Comparison of ENCODE assay signal across 15 cellular contexts in the genomic region with DNA sequence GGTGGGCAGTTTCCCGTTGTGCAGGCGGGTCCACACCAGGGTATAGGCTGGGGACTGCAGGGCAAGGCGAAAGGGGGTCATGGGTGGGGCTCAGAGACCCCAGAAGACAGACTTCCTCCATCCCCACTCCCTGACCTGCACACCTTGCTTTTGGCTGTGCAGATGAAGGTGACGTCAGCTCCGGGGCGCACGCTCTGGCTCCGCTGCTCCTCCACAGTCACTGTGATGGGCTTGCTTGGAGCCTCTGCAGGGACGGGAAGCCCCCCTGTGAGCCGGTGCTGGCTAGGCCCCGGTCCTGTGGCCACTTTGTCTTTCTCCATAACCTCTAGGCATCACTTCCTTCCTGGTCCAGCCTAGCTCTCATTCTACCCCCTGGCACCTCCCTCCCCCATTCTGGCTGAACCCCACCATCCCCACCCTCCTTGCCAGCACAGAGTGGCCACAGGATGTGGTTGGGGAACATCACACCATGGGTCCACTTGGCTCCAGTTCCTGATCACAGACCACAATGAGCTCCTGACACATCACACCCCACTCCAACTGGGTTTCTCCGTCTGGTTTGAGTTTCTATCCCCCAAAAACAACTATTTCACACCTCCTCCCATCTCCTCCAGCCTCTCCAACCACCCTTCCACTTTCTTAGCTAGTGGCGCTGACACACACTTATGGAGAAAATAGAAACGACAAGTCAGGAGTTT. TPM values are rescaled to one million over a fixed set of nuclear protein-coding genes. Genes with fewer than 3 reads are reported as not detected.
A peak's percentile ranks its signal among the peaks of the same experiment; 100 is the strongest.
DNase-seq lines count a peak whose midpoint lies in the region; ATAC-seq and TF ChIP-seq lines count a peak whose summit lies in the region.
"Had no signal": no experiment of that assay in that cellular context is flagged by ENCODE, and none has a peak within 500 bp of the region (broad histone marks: within the 10 kb centered on the region; RNA-seq: fewer than 3 reads in every experiment).

No MANE protein-coding gene starts in this region.

- H3K4me2 ChIP-seq in osteoblast (ENCODE audit: insufficient read depth, low read length), result no peak overlapping the region

- no peaks in the 10 kb centered on the region for H3K27me3 ChIP-seq in duodenal mucosa (ENCODE audit: control insufficient read depth in 1 of 2, insufficient read depth in 2 of 2, low read length in 2 of 2)
- no peaks in the 10 kb centered on the region for H3K27me3 ChIP-seq in osteoblast (ENCODE audit: insufficient read depth, low read length)
- H3K27me3 ChIP-seq: ascending aorta, tibial artery had no signal

- DNase-seq in GM03348 (ENCODE audit: low spot score) (peak; percentile 74), NCI-H226 (peak; percentile 17), osteoblast (ENCODE audit: insufficient read length, low spot score, missing footprints) (peak; percentile 95), coronary artery (ENCODE audit: low spot score) (no peak), omental fat pad (ENCODE audit: low spot score) (no peak), NCI-H69 (lab: John Stamatoyannopoulos, UW) (no peak), NCI-H524 (lab: John Stamatoyannopoulos, UW) (no peak)
- DNase-seq: activated CD4-positive, alpha-beta T cell treated with anti-CD3 and anti-CD28 coated beads for 36 hours; Kasumi-1; lower lobe of right lung; stimulated activated CD4-positive, alpha-beta T cell treated with anti-CD3 and anti-CD28 coated beads, Interleukin-12 subunit alpha, Interleukin-12 subunit beta, amount 100 ng/mL, for 4 hours; tibial artery had no signal

- H2AFZ ChIP-seq in osteoblast (ENCODE audit: low read length), result no peak overlapping the region

- H3K9me3 ChIP-seq in duodenal mucosa (ENCODE audit: control insufficient read depth in 1 of 2, low read length in 2 of 2) (peaks cover 4% of the 10 kb centered on the region in 2 donors), osteoblast (ENCODE audit: low read depth, low read length) (no peaks in the 10 kb centered on the region)
- H3K9me3 ChIP-seq: ascending aorta, lower lobe of right lung, tibial artery had no signal

- H4K20me1 ChIP-seq in osteoblast (ENCODE audit: insufficient read depth, low read length), result peaks cover 58% of the 10 kb centered on the region

- H3K4me1 ChIP-seq in duodenal mucosa (ENCODE audit: control insufficient read depth in 1 of 2, insufficient read depth in 2 of 2, low read length in 2 of 2) (peaks cover 0 to 4% of the 10 kb centered on the region in 2 donors), osteoblast (ENCODE audit: insufficient read depth, low read length) (peaks cover 24% of the 10 kb centered on the region)
- H3K4me1 ChIP-seq: ascending aorta, lower lobe of right lung, tibial artery had no signal

- H3K36me3 ChIP-seq in duodenal mucosa (ENCODE audit: control insufficient read depth in 1 of 2, insufficient read depth in 2 of 2, low read length in 2 of 2) (peaks cover 39 to 75% of the 10 kb centered on the region in 2 donors), osteoblast (ENCODE audit: insufficient read depth, low read length) (peaks cover 86% of the 10 kb centered on the region)

- H3K4me3 ChIP-seq in duodenal mucosa (ENCODE audit: low read depth in 1 of 2, low read length in 2 of 2) (no peak overlapping the region), osteoblast (ENCODE audit: insufficient read depth, low read length) (no peak overlapping the region), coronary artery (no peak overlapping the region)
- H3K4me3 ChIP-seq: ascending aorta, lower lobe of right lung, tibial artery had no signal

- peak overlapping the region; percentile 3 for H3K27ac ChIP-seq in duodenal mucosa (ENCODE audit: low read depth, low read length)
- peak overlapping the region; percentile 74 for H3K27ac ChIP-seq in osteoblast (ENCODE audit: low read depth, low read length)
- peak overlapping the region in 1 of 2 donors; percentile 19 for H3K27ac ChIP-seq in coronary artery
- H3K27ac ChIP-seq: lower lobe of right lung had no signal

- peaks cover 3% of the 10 kb centered on the region for H3K79me2 ChIP-seq in osteoblast (ENCODE audit: insufficient read depth, low read length)

- H3K9ac ChIP-seq in duodenal mucosa (ENCODE audit: low read depth in 1 of 2, low read length in 2 of 2), result no peak overlapping the region

- no peak for ATAC-seq in omental fat pad (ENCODE audit: low FRiP score)
- ATAC-seq: activated CD4-positive, alpha-beta T cell treated with anti-CD3 and anti-CD28 coated beads for 36 hours had no signal

- no peak for TF ChIP-seq CTCF in osteoblast (IDR thresholded peaks at IDR 0.05; ENCODE audit: extremely low read depth, low read depth, low read length)
- TF ChIP-seq CTCF in coronary artery (IDR thresholded peaks at IDR 0.05), result no peak
- no peak for TF ChIP-seq CTCF in omental fat pad (IDR thresholded peaks at IDR 0.05)

RNA-seq across cellular contexts. Expression of gene LDLRAD2, which starts 45.2 kb away (rescaled TPM):
- total RNA-seq in osteoblast, result not detected in 2 replicates
- total RNA-seq in omental fat pad, result not detected
- total RNA-seq: activated T-helper 1 cell treated with anti-CD3 and anti-CD28 coated beads, Interleukin-12 subunit alpha, Interleukin-12 subunit beta, Interleukin-2, Interleukin-4 antibody, amounts not matched to agents 30 ng/mL and 10 ng/mL and 1 ng/mL, durations not matched to agents 14 hours and 24 hours and 36 hours; ascending aorta had no signal

Comparison
In these comparisons a context has a peak if more than half of its experiments do, and no peak if none do; other contexts are left out.
1. DNase-seq: peak in GM03348 (single experiment), NCI-H226 (single experiment) and osteoblast (single experiment); none in coronary artery (single experiment), omental fat pad (single experiment), NCI-H69 (single experiment) and NCI-H524 (0 of 2).